ENCODE assay signal across 21 cellular contexts in genomic region chr1:197807216-197807615, GRCh38. TPM values are rescaled to one million over a fixed set of nuclear protein-coding genes. Genes with fewer than 3 reads are reported as not detected.
DNase-seq lines count a peak whose midpoint lies in the region; ATAC-seq, FAIRE-seq and TF ChIP-seq lines count a peak whose summit lies in the region.
"Had no signal": no experiment of that assay in that cellular context is flagged by ENCODE, and none has a peak within 500 bp of the region (broad histone marks: within the 10 kb centered on the region; RNA-seq: fewer than 3 reads in every experiment).

No MANE protein-coding gene starts in this region.

- no peaks in the 10 kb centered on the region for H3K36me3 Mint-ChIP-seq in naive thymus-derived CD4-positive, alpha-beta T cell
- H3K36me3 Mint-ChIP-seq: activated naive CD4-positive, alpha-beta T cell treated with anti-CD3 and anti-CD28 coated beads, Interleukin-2, amount 50 U/mL, for 72 hours; neural progenitor cell had no signal

- H3K27ac Mint-ChIP-seq in naive thymus-derived CD4-positive, alpha-beta T cell: no peak overlapping the region
- H3K27ac Mint-ChIP-seq: activated naive CD4-positive, alpha-beta T cell treated with anti-CD3 and anti-CD28 coated beads, Interleukin-2, amount 50 U/mL, for 72 hours; neural progenitor cell; T-helper 17 cell had no signal

- POLR2A ChIA-PET in naive thymus-derived CD4-positive, alpha-beta T cell (lab: Charles Lee): no interaction called here

- no peaks in the 10 kb centered on the region for H3K27me3 Mint-ChIP-seq in naive thymus-derived CD4-positive, alpha-beta T cell

- no peak overlapping the region for H3K27ac ChIP-seq in naive thymus-derived CD4-positive, alpha-beta T cell (ENCODE audit: low read depth, low read length)
- H3K27ac ChIP-seq: BLaER1, breast epithelium, lower lobe of right lung, neural progenitor cell had no signal

- H3K36me3 ChIP-seq in naive thymus-derived CD4-positive, alpha-beta T cell (ENCODE audit: control insufficient read depth in 2 of 3, insufficient read depth in 3 of 3, low read length in 3 of 3): no peaks in the 10 kb centered on the region
- H3K36me3 ChIP-seq: BLaER1, breast epithelium, lower lobe of right lung, neural progenitor cell, right atrium auricular region had no signal

- ATAC-seq in GM18867 (IDR thresholded peaks at IDR 0.05; ENCODE audit: unreplicated experiment): peak; percentile 93
- ATAC-seq in GM21529 (IDR thresholded peaks at IDR 0.05; ENCODE audit: unreplicated experiment): peak; percentile 77
- ATAC-seq in HG03342 (IDR thresholded peaks at IDR 0.05; ENCODE audit: unreplicated experiment): peak; percentile 77
- peak; percentile 32 for ATAC-seq in naive thymus-derived CD4-positive, alpha-beta T cell
- ATAC-seq in GM19023 (IDR thresholded peaks at IDR 0.05; ENCODE audit: unreplicated experiment): no peak
- ATAC-seq: activated naive CD4-positive, alpha-beta T cell treated with anti-CD3 and anti-CD28 coated beads, Interleukin-2, amount 50 U/mL, for 72 hours; T-helper 17 cell had no signal

- TF ChIP-seq POLR2A in GM12892 (IDR thresholded peaks at IDR 0.05; ENCODE audit: low read depth, low read length): no peak

- CTCF ChIA-PET in naive thymus-derived CD4-positive, alpha-beta T cell (lab: Charles Lee): interaction anchor here (0.6 kb wide), 1 partner anchor 631 kb away, joined by 3 read pairs; no protein-coding TSS in a partner anchor

- no peaks in the 10 kb centered on the region for H3K9me3 ChIP-seq in naive thymus-derived CD4-positive, alpha-beta T cell (ENCODE audit: control insufficient read depth in 2 of 3, low read length in 3 of 3)
- H3K9me3 ChIP-seq: breast epithelium, lower lobe of right lung, right atrium auricular region had no signal

- peaks cover 0 to 4% of the 10 kb centered on the region in 2 donors for H3K4me1 ChIP-seq in naive thymus-derived CD4-positive, alpha-beta T cell (ENCODE audit: control insufficient read depth in 2 of 2, insufficient read depth in 2 of 2, low read length in 2 of 2)
- H3K4me1 ChIP-seq: BLaER1, breast epithelium, lower lobe of right lung, neural progenitor cell, right atrium auricular region had no signal

- peaks cover 0 to 5% (median 0%) of the 10 kb centered on the region in 7 donors for H3K4me1 Mint-ChIP-seq in naive thymus-derived CD4-positive, alpha-beta T cell
- H3K4me1 Mint-ChIP-seq: neural progenitor cell had no signal

- H3K4me3 Mint-ChIP-seq in naive thymus-derived CD4-positive, alpha-beta T cell: no peak overlapping the region
- H3K4me3 Mint-ChIP-seq: neural progenitor cell, T-helper 17 cell had no signal

- intact Hi-C loops in naive thymus-derived CD4-positive, alpha-beta T cell (cut with micrococcal nuclease): no loop called here

- H3K9me3 Mint-ChIP-seq in naive thymus-derived CD4-positive, alpha-beta T cell: peaks cover 0 to 3% (median 0%) of the 10 kb centered on the region in 11 donors
- H3K9me3 Mint-ChIP-seq: activated naive CD4-positive, alpha-beta T cell treated with anti-CD3 and anti-CD28 coated beads, Interleukin-2, amount 50 U/mL, for 72 hours; neural progenitor cell had no signal

- no peak for FAIRE-seq in GM12892 (lab: Jason Lieb, UNC)
- FAIRE-seq: RCC 7860 had no signal

- no peak for DNase-seq in naive thymus-derived CD4-positive, alpha-beta T cell
- DNase-seq in GM12892 (ENCODE audit: insufficient read length): no peak
- DNase-seq in NCI-H226: no peak
- DNase-seq: activated CD4-positive, alpha-beta T cell treated with anti-CD3 and anti-CD28 coated beads for 1 hour; activated CD8-positive, alpha-beta memory T cell treated with anti-CD3 and anti-CD28 coated beads, Interleukin-2, amount 50 U/mL, for 4 hours; effector CD4-positive, alpha-beta T cell; lower lobe of right lung; NCI-H187; NCI-H69; stimulated activated CD4-positive, alpha-beta T cell treated with anti-CD3 and anti-CD28 coated beads, Interleukin-1b, Interleukin-23, amount 100 ng/mL, for 48 hours; T-helper 17 cell had no signal

- no peaks in the 10 kb centered on the region for H3K27me3 ChIP-seq in naive thymus-derived CD4-positive, alpha-beta T cell (ENCODE audit: control insufficient read depth in 2 of 2, insufficient read depth in 2 of 2, low read length in 2 of 2)
- H3K27me3 ChIP-seq: BLaER1, breast epithelium, neural progenitor cell, right atrium auricular region had no signal

- no peak overlapping the region for H3K4me3 ChIP-seq in naive thymus-derived CD4-positive, alpha-beta T cell (ENCODE audit: low read length)
- H3K4me3 ChIP-seq: BLaER1, breast epithelium, lower lobe of right lung, neural progenitor cell, right atrium auricular region had no signal

RNA-seq across cellular contexts. Expression of gene DENND1B, which starts 31.9 kb away (rescaled TPM):
- total RNA-seq in naive thymus-derived CD4-positive, alpha-beta T cell: 10 to 100 TPM; 14.2 to 28.7 (median 23.2) TPM
- polyA plus RNA-seq in naive thymus-derived CD4-positive, alpha-beta T cell: 1 to 10 TPM; 7.3 to 8.7 TPM
- polyA plus RNA-seq in GM12892 (2012; ENCODE audit: missing spikeins): 2.4 TPM
